ENCODE assay signal across 9 cellular contexts in the genomic region with DNA sequence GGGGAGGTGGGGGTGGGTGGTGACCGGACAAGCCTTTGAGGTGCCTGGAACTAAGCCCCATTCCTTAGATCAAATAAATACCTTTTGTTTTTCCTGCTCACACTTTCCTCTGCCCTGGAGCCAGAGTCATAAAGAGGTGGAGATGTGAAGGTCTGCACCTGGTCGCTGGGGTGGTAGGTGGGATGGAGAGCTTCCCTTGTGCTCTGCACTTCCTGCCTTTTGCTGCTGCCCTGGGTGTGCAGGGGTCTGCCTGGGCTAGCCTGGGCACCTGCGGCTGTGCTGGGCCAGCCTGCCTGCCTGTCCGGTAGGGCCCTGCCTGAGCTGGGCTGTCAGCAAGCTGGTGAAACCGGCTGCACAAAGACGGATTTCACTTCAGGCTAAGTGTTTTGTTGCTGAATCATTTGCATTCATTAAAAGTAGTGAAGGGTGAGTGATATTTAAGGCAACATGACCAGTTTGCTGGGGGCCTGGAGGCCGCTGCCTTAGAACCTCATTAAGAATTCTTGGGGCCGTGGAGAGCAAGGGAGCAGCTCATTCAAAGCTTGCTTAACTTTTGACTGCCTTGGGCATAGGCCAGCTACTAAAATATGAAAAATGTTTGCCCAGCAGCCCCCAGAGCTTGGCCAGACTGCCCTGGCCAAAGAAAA. TPM values are rescaled to one million over a fixed set of nuclear protein-coding genes. Genes with fewer than 3 reads are reported as not detected.
DNase-seq lines count a peak whose midpoint lies in the region; ATAC-seq and TF ChIP-seq lines count a peak whose summit lies in the region.
"Had no signal": no experiment of that assay in that cellular context is flagged by ENCODE, and none has a peak within 500 bp of the region (broad histone marks: within the 10 kb centered on the region; RNA-seq: fewer than 3 reads in every experiment).

No MANE protein-coding gene starts in this region.

- H3K4me1 ChIP-seq in spleen: peaks cover 0 to 46% (median 9%) of the 10 kb centered on the region in 6 donors

- TF ChIP-seq POLR2A in GM19193 (IDR thresholded peaks at IDR 0.05; ENCODE audit: extremely low read depth, insufficient read depth, insufficient read length) (peak; percentile 41), spleen (IDR thresholded peaks at IDR 0.05) (no peak)

- no peaks in the 10 kb centered on the region for H3K9me3 ChIP-seq in spleen

- WGBS in spleen, 5 donors: 34 to 73% (median 50%) methylated on average over 6 to 8 of the region's 8 CpGs

- TF ChIP-seq CTCF in spleen (IDR thresholded peaks at IDR 0.05 in 8 of 11, conservative IDR thresholded peaks at IDR 0.05 in 3 of 11): no peak

- ATAC-seq in SK-N-SH treated with all-trans-retinoic acid at 6 μM for 48 hours (peak; percentile 83), HG03460 (IDR thresholded peaks at IDR 0.05; ENCODE audit: unreplicated experiment) (no peak), GM21390 (IDR thresholded peaks at IDR 0.05; ENCODE audit: unreplicated experiment) (no peak), HG03442 (IDR thresholded peaks at IDR 0.05; ENCODE audit: unreplicated experiment) (no peak)

- peak; percentile 82 for DNase-seq in glomerular visceral epithelial cell (ENCODE audit: extremely low spot score)
- DNase-seq in spleen: peak; percentile 44
- no peak for DNase-seq in NCI-H2227 treated with DMSO at 0.1 percent for 48 hours (lab: John Stamatoyannopoulos, UW)
- DNase-seq: activated CD4-positive, alpha-beta T cell treated with anti-CD3 and anti-CD28 coated beads for 4 hours had no signal

- intact Hi-C loops in spleen (cut with DNase I; ENCODE audit: low total_unique reads): no loop called here

- no peaks in the 10 kb centered on the region for H3K36me3 ChIP-seq in spleen

- H3K27me3 ChIP-seq in spleen (replicated peaks in 1 of 7): no peaks in the 10 kb centered on the region

- H3K4me3 ChIP-seq in spleen: no peak overlapping the region

- H3K27ac ChIP-seq in spleen: peak overlapping the region in 5 of 8 donors; percentile 26 to 57 (median 40)

TF ChIP-seq in SK-N-SH treated with all-trans-retinoic acid at 6 μM for 48 hours, 23 proteins besides CTCF, POLR2A, EP300 and RAD21:
- TF ChIP-seq ESRRG (CRISPR knock-in tag; IDR thresholded peaks at IDR 0.05) (no peak), ZNF565 (CRISPR knock-in tag; conservative IDR thresholded peaks at IDR 0.05; ENCODE audit: low read depth) (no peak), TCF4 (CRISPR knock-in tag; IDR thresholded peaks at IDR 0.05; ENCODE audit: borderline replicate concordance) (no peak), OSR1 (CRISPR knock-in tag; IDR thresholded peaks at IDR 0.05) (no peak), PPARA (CRISPR knock-in tag; IDR thresholded peaks at IDR 0.05; ENCODE audit: borderline replicate concordance) (no peak), TOX (CRISPR knock-in tag; IDR thresholded peaks at IDR 0.05; ENCODE audit: borderline replicate concordance) (no peak), ISL1 (CRISPR knock-in tag; IDR thresholded peaks at IDR 0.05) (no peak)
- TF ChIP-seq, protein P1, sequence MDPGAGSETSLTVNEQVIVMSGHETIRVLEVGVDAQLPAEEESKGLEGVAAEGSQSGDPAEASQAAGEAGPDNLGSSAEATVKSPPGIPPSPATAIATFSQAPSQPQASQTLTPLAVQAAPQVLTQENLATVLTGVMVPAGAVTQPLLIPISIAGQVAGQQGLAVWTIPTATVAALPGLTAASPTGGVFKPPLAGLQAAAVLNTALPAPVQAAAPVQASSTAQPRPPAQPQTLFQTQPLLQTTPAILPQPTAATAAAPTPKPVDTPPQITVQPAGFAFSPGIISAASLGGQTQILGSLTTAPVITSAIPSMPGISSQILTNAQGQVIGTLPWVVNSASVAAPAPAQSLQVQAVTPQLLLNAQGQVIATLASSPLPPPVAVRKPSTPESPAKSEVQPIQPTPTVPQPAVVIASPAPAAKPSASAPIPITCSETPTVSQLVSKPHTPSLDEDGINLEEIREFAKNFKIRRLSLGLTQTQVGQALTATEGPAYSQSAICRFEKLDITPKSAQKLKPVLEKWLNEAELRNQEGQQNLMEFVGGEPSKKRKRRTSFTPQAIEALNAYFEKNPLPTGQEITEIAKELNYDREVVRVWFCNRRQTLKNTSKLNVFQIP (CRISPR knock-in tag; IDR thresholded peaks at IDR 0.05; ENCODE audit: borderline replicate concordance, low read depth): no peak
- TF ChIP-seq, protein P2, sequence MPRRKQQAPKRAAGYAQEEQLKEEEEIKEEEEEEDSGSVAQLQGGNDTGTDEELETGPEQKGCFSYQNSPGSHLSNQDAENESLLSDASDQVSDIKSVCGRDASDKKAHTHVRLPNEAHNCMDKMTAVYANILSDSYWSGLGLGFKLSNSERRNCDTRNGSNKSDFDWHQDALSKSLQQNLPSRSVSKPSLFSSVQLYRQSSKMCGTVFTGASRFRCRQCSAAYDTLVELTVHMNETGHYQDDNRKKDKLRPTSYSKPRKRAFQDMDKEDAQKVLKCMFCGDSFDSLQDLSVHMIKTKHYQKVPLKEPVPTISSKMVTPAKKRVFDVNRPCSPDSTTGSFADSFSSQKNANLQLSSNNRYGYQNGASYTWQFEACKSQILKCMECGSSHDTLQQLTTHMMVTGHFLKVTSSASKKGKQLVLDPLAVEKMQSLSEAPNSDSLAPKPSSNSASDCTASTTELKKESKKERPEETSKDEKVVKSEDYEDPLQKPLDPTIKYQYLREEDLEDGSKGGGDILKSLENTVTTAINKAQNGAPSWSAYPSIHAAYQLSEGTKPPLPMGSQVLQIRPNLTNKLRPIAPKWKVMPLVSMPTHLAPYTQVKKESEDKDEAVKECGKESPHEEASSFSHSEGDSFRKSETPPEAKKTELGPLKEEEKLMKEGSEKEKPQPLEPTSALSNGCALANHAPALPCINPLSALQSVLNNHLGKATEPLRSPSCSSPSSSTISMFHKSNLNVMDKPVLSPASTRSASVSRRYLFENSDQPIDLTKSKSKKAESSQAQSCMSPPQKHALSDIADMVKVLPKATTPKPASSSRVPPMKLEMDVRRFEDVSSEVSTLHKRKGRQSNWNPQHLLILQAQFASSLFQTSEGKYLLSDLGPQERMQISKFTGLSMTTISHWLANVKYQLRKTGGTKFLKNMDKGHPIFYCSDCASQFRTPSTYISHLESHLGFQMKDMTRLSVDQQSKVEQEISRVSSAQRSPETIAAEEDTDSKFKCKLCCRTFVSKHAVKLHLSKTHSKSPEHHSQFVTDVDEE (CRISPR knock-in tag; IDR thresholded peaks at IDR 0.05): no peak

RNA-seq across cellular contexts. Expression of a gene that starts 20.5 kb away (rescaled TPM):
- 10 to 100 TPM; 20.4 to 66.4 (median 35.1) TPM for total RNA-seq in spleen
- 10 to 100 TPM in 1 of 3 donors, 1 to 10 TPM in 2; 6.0 to 13.0 (median 8.7) TPM for polyA plus RNA-seq in spleen

RNA-seq across cellular contexts. Expression of a gene that starts 37.1 kb away (rescaled TPM):
- total RNA-seq in spleen: 10 to 100 TPM; 19.6 to 27.0 (median 21.5) TPM
- 10 to 100 TPM; 13.2 to 20.0 (median 19.2) TPM for polyA plus RNA-seq in spleen

RNA-seq across cellular contexts. Expression of a gene that starts 37.3 kb away (rescaled TPM):
- 10 to 100 TPM; 11.0 to 43.4 (median 31.0) TPM for total RNA-seq in spleen
- polyA plus RNA-seq in spleen: 10 to 100 TPM; 47.9 to 53.9 (median 52.7) TPM

RNA-seq across cellular contexts. Expression of a gene that starts 42.9 kb away (rescaled TPM):
- 10 to 100 TPM; 11.8 to 23.1 (median 13.7) TPM for total RNA-seq in spleen
- polyA plus RNA-seq in spleen: 1 to 10 TPM; 3.6 to 7.7 (median 4.9) TPM
